Comparison of ENCODE assay signal across 6 cellular contexts in the genomic region with DNA sequence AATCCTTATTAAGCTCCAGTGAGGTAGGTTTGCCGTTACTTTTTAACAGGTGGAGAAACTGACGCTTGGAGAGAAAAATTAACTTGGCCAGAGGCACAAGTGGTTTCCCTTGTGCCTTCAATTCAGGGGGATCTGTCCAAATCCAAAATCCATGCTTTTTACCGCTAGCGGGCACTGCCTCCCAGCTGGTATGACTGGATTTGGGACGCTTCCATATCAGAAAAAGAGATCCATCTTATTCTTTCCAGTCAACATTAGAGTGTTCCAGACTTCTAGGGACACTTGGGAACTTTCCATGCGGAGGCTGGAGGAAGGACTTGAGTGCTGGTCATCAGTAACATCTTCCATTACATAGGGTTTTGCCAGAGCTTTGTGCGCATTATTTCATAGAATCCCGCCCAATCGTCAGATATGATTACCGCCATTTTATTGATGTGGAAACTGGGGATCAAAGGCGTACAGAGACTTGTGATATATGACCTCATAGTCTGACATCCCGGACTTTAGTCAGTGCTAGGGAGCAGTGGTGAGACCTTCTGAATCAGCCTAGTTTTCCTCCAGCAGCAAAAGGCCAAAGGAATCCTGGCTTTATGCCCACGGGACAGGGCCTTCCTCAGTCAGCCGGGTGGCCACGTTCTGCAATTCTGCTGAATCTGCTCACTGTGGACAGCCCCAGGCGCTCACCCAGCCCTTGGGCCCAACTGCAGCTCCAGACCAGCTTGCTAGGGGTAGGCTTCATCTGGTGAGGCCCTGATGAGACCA. TPM values are rescaled to one million over a fixed set of nuclear protein-coding genes. Genes with fewer than 3 reads are reported as not detected.
DNase-seq lines count a peak whose midpoint lies in the region; ATAC-seq, FAIRE-seq and TF ChIP-seq lines count a peak whose summit lies in the region.

No MANE protein-coding gene starts in this region.

- no TSS peak for BruUV-seq in PC-3 (replicated peaks; lab: Mats Ljungman, UMichigan)

- POLR2A ChIA-PET in PC-3 (lab: Charles Lee; ENCODE audit: unreplicated experiment) (interaction anchor here (0.6 kb wide), 1 partner anchor 126 kb away, joined by 5 read pairs; no protein-coding TSS in a partner anchor), H1 (lab: Charles Lee; ENCODE audit: partially characterized antibody) (interaction anchor here (0.9 to 2.8 kb wide), 8 partner anchors 11 to 94 kb away, joined by 3 to 12 read pairs (median 5); partner anchors contain the start of gene RNF14)

- H3F3A ChIP-seq in PC-3 (ENCODE audit: low read length, unreplicated experiment) = no peaks in the 10 kb centered on the region

- H3K4ac ChIP-seq in H1 (replicated peaks; ENCODE audit: insufficient read length, low read depth, low read length) = no peak overlapping the region

- DNase-seq in PC-3 (peak; percentile 49), H1 (ENCODE audit: low read depth in 1 of 2, low spot score in 2 of 2) (no peak), skeletal muscle cell (ENCODE audit: low read depth) (peak; percentile 7), kidney glomerular epithelial cell (lab: John Stamatoyannopoulos, UW) (no peak)

- H3K9me2 ChIP-seq in PC-3 (replicated peaks; ENCODE audit: low read length) = no peaks in the 10 kb centered on the region

- no peak for TF ChIP-seq RAD21 in H1 (IDR thresholded peaks at IDR 0.05 in 1 of 2, conservative IDR thresholded peaks at IDR 0.05 in 1 of 2; ENCODE audit: low read depth in 2 of 2, low read length in 2 of 2)

- FAIRE-seq in H1 (lab: Jason Lieb, UNC) = no peak

- H4K5ac ChIP-seq in H1 (ENCODE audit: insufficient read length, low read depth, low read length) = no peak overlapping the region

- no peak overlapping the region for H3K14ac ChIP-seq in H1 (ENCODE audit: insufficient read length)

- intact Hi-C loops in PC-3 (cut with micrococcal nuclease) = loop anchor here (2.0 kb wide), 1 partner anchor 97 kb away; no protein-coding TSS in a partner anchor

- CTCF ChIA-PET in PC-3 (lab: Charles Lee) = interaction anchor here (0.5 to 0.6 kb wide), 3 partner anchors 44 to 126 kb away, joined by 3 read pairs; no protein-coding TSS in a partner anchor
- CTCF ChIA-PET in H1 (lab: Charles Lee; ENCODE audit: partially characterized antibody) = interaction anchor here (0.5 to 11.4 kb wide), 20 partner anchors 11 to 665 kb away, joined by 3 to 112 read pairs (median 4); partner anchors contain the start of gene RNF14

- no peak overlapping the region for H3K9ac ChIP-seq in PC-3 (ENCODE audit: low read length)
- no peak overlapping the region; a peak in 1 of 7 replicates for H3K9ac ChIP-seq in H1 (replicated peaks in 1 of 4; ENCODE audit: extremely low read depth in 1 of 4, low read depth in 3 of 4, low read length in 3 of 4)

- H3K36me3 ChIP-seq in PC-3 (ENCODE audit: low read depth, low read length) (no peaks in the 10 kb centered on the region), H1 (ENCODE audit: control insufficient read depth in 2 of 4, insufficient read depth in 4 of 4, low read length in 3 of 4) (peaks cover 0 to 8% (median 0%) of the 10 kb centered on the region in 4 experiments; a peak in 2 of 8 replicates)

- H3K4me1 ChIP-seq in PC-3 (ENCODE audit: insufficient read depth, low read length) (peaks cover 38% of the 10 kb centered on the region), H1 (replicated peaks in 1 of 4; ENCODE audit: control insufficient read depth in 3 of 4, insufficient read depth in 4 of 4, low read length in 3 of 4) (peaks cover 0 to 2% (median 2%) of the 10 kb centered on the region in 4 experiments; a peak in 4 of 7 replicates)

- H3K79me1 ChIP-seq in H1 (ENCODE audit: low read depth, low read length) = no peaks in the 10 kb centered on the region

- no peak for TF ChIP-seq EP300 in H1 (IDR thresholded peaks at IDR 0.05; ENCODE audit: borderline replicate concordance in 1 of 2, low read depth in 2 of 2, low read length in 2 of 2)

- no peaks in the 10 kb centered on the region for H3K9me3 ChIP-seq in PC-3 (ENCODE audit: low read length)
- H3K9me3 ChIP-seq in H1 (ENCODE audit: insufficient read depth in 2 of 2, low read depth in 1 of 2, low read length in 1 of 2) = no peaks in the 10 kb centered on the region

- H3K79me2 ChIP-seq in PC-3 (ENCODE audit: low read length) (peaks cover 13% of the 10 kb centered on the region), H1 (ENCODE audit: control insufficient read depth in 1 of 2, insufficient read depth in 2 of 2, low read length in 2 of 2) (no peaks in the 10 kb centered on the region)

- H3K4me2 ChIP-seq in PC-3 (ENCODE audit: low read length) (peak overlapping the region; percentile 99), H1 (ENCODE audit: insufficient read depth in 1 of 2, low read depth in 2 of 2, low read length in 2 of 2) (no peak overlapping the region; a peak in 1 of 4 replicates)

- H3K27ac ChIP-seq in PC-3 (ENCODE audit: low read length) (peak overlapping the region; percentile 90), H1 (ENCODE audit: low read depth, low read length) (no peak overlapping the region)

- no peak overlapping the region for H2BK120ac ChIP-seq in H1 (replicated peaks; ENCODE audit: low read depth, low read length)

- H3K4me3 ChIP-seq in PC-3 (ENCODE audit: low read length) (no peak overlapping the region), H1 (ENCODE audit: extremely low read depth in 1 of 4, insufficient read depth in 2 of 4, low read depth in 3 of 4, low read length in 4 of 4) (peak overlapping the region in 1 of 4 experiments; percentile 81; a peak in 1 of 8 replicates), skeletal muscle cell (ENCODE audit: low read depth, low read length) (no peak overlapping the region)

- peak overlapping the region; percentile 56; the same call in 1 of the 2 replicates for H2AK5ac ChIP-seq in H1 (ENCODE audit: low read depth, low read length)

- TF ChIP-seq CTCF in PC-3 (conservative IDR thresholded peaks at IDR 0.05; ENCODE audit: low read depth, low read length) (no peak), H1 (IDR thresholded peaks at IDR 0.05; ENCODE audit: control extremely low read depth in 1 of 3, insufficient read depth in 1 of 3, low read depth in 1 of 3, low read length in 3 of 3) (no peak)

- H3K18ac ChIP-seq in H1 (ENCODE audit: extremely low read depth, low read length) = no peak overlapping the region

- H4K20me1 ChIP-seq in PC-3 (ENCODE audit: low read length) (no peaks in the 10 kb centered on the region), H1 (replicated peaks in 1 of 2; ENCODE audit: control insufficient read depth in 1 of 2, insufficient read depth in 2 of 2, low read length in 2 of 2) (no peaks in the 10 kb centered on the region)

- H2BK15ac ChIP-seq in H1 (ENCODE audit: low read length) = 0 out of 2 replicates have a peak overlapping the region, but pooled peaks have one; percentile 55

- ATAC-seq in PC-3 (no peak), GM19467 (IDR thresholded peaks at IDR 0.05; ENCODE audit: unreplicated experiment) (no peak), GM18511 (IDR thresholded peaks at IDR 0.05; ENCODE audit: unreplicated experiment) (no peak)

- H3K23ac ChIP-seq in H1 (ENCODE audit: insufficient read length) = no peak overlapping the region

- 93% methylated on average over 16 of the region's 16 CpGs; no CpG with 5 or more reads in 1 of the 2 experiments for WGBS in H1 (ENCODE audit: extremely low coverage in 1 of 2, insufficient coverage in 1 of 2, insufficient read length in 1 of 2, insufficient replicate concordance in 2 of 2, low coverage in 1 of 2, low lambda C conversion rate in 2 of 2, missing lambda C conversion rate in 1 of 2), 2 experiments

- peaks cover 4% of the 10 kb centered on the region; the same call in 1 of the 2 replicates for H3K23me2 ChIP-seq in H1 (ENCODE audit: low read depth, low read length)

- no peak overlapping the region for H2AFZ ChIP-seq in PC-3 (ENCODE audit: low read length)
- no peak overlapping the region for H2AFZ ChIP-seq in H1 (ENCODE audit: low read length)

- no peaks in the 10 kb centered on the region for H3K27me3 ChIP-seq in PC-3 (ENCODE audit: low read length)
- H3K27me3 ChIP-seq in H1 (replicated peaks in 1 of 4; ENCODE audit: control insufficient read depth in 3 of 4, extremely low read depth in 1 of 4, insufficient read depth in 3 of 4, low read length in 3 of 4) = peaks cover 0 to 3% (median 0%) of the 10 kb centered on the region in 4 experiments; a peak in 1 of 7 replicates

- H4K91ac ChIP-seq in H1 (replicated peaks; ENCODE audit: insufficient read length, low read length) = no peak overlapping the region

- no peak overlapping the region; the same call in 1 of the 2 replicates for H2BK5ac ChIP-seq in H1 (ENCODE audit: low read depth, low read length)

- no peak overlapping the region for H2BK20ac ChIP-seq in H1 (ENCODE audit: low read length)

- no peak for TF ChIP-seq POLR2A in H1 (IDR thresholded peaks at IDR 0.05; ENCODE audit: control extremely low read depth in 1 of 2, low read depth in 2 of 2, low read length in 2 of 2)

- no peak overlapping the region for H4K8ac ChIP-seq in H1 (ENCODE audit: extremely low read depth, insufficient read depth, low read length)

- H3K56ac ChIP-seq in H1 (replicated peaks; ENCODE audit: insufficient read length, low read depth, low read length) = no peak overlapping the region

- peak overlapping the region; percentile 82; the same call in 1 of the 2 replicates for H2BK12ac ChIP-seq in H1 (ENCODE audit: low read depth, low read length)

RNA-seq across cellular contexts. Expression of gene GNPDA1, which starts 1.1 kb away (rescaled TPM):
- total RNA-seq in PC-3 (2014; rRNA removed) = 34.7 and 36.1 TPM in 2 replicates
- total RNA-seq in H1 (2021; fragmentation: NEBNext Ultra II Directional; extraction: Animal tissue kit (Norgen Biotek cat#: 25700)) = 93.6 and 94.3 TPM in 2 replicates
- 33.0 and 40.5 TPM in 2 replicates for polyA plus RNA-seq in H1 (2011; rRNA removed)
- 36.4 TPM for polyA plus RNA-seq in H1 (2011; cell fraction: cytosol; rRNA removed)
- polyA plus RNA-seq in H1 (2011; cell fraction: nucleus; rRNA removed) = 36.0 TPM
- polyA plus RNA-seq in H1 (2012, experiment 1 of 2) = 80.2 to 92.6 TPM (median 81.5 TPM) in 4 replicates
- polyA plus RNA-seq in H1 (2012, experiment 2 of 2) = 83.8 TPM
- 57.1 TPM for polyA plus RNA-seq in H1 (2013, experiment 1 of 2)
- polyA plus RNA-seq in H1 (2013, experiment 2 of 2) = 61.9 TPM
- polyA minus RNA-seq in H1 (2011; rRNA and poly(A)+ RNA removed) = 34.9 and 53.7 TPM in 2 replicates
- 31.9 TPM for polyA minus RNA-seq in H1 (2011; cell fraction: cytosol; rRNA and poly(A)+ RNA removed)
- 24.4 TPM for polyA minus RNA-seq in H1 (2011; cell fraction: nucleus; rRNA and poly(A)+ RNA removed)

RNA-seq across cellular contexts. Expression of gene RNF14, which starts 45.0 kb away (rescaled TPM):
- total RNA-seq in PC-3 (2014; rRNA removed) = 32.1 and 49.8 TPM in 2 replicates
- total RNA-seq in H1 (2021; fragmentation: NEBNext Ultra II Directional; extraction: Animal tissue kit (Norgen Biotek cat#: 25700)) = 19.6 and 20.2 TPM in 2 replicates
- polyA plus RNA-seq in H1 (2011; rRNA removed) = 4.4 and 4.7 TPM in 2 replicates
- polyA plus RNA-seq in H1 (2011; cell fraction: cytosol; rRNA removed) = 8.1 TPM
- 9.2 TPM for polyA plus RNA-seq in H1 (2011; cell fraction: nucleus; rRNA removed)
- polyA plus RNA-seq in H1 (2012, experiment 1 of 2) = 10.2 to 20.8 TPM (median 13.4 TPM) in 4 replicates
- polyA plus RNA-seq in H1 (2012, experiment 2 of 2) = 2.8 TPM
- polyA plus RNA-seq in H1 (2013, experiment 1 of 2) = 9.4 TPM
- polyA plus RNA-seq in H1 (2013, experiment 2 of 2) = 9.6 TPM
- polyA minus RNA-seq in H1 (2011; rRNA and poly(A)+ RNA removed) = 17.2 and 19.1 TPM in 2 replicates
- 10.4 TPM for polyA minus RNA-seq in H1 (2011; cell fraction: cytosol; rRNA and poly(A)+ RNA removed)
- 12.9 TPM for polyA minus RNA-seq in H1 (2011; cell fraction: nucleus; rRNA and poly(A)+ RNA removed)

RNA-seq across cellular contexts. Expression of gene PCDH12, which starts 55.9 kb away (rescaled TPM):
- 0.15 TPM in 1 of 2 replicates, not detected in the other for total RNA-seq in PC-3 (2014; rRNA removed)
- 0.17 and 0.21 TPM in 2 replicates for total RNA-seq in H1 (2021; fragmentation: NEBNext Ultra II Directional; extraction: Animal tissue kit (Norgen Biotek cat#: 25700))
- polyA plus RNA-seq in H1 (2011; rRNA removed) = 0.05 and 0.06 TPM in 2 replicates
- polyA plus RNA-seq in H1 (2011; cell fraction: cytosol; rRNA removed) = 0.05 TPM
- 0.26 TPM for polyA plus RNA-seq in H1 (2011; cell fraction: nucleus; rRNA removed)
- polyA plus RNA-seq in H1 (2012, experiment 1 of 2) = 0.31 to 0.47 TPM (median 0.35 TPM) in 4 replicates
- polyA plus RNA-seq in H1 (2012, experiment 2 of 2) = 0.09 TPM
- 0.14 TPM for polyA plus RNA-seq in H1 (2013, experiment 1 of 2)
- polyA plus RNA-seq in H1 (2013, experiment 2 of 2) = 0.26 TPM
- 0.06 and 0.49 TPM in 2 replicates for polyA minus RNA-seq in H1 (2011; rRNA and poly(A)+ RNA removed)
- not detected for polyA minus RNA-seq in H1 (2011; cell fraction: cytosol; rRNA and poly(A)+ RNA removed)
- polyA minus RNA-seq in H1 (2011; cell fraction: nucleus; rRNA and poly(A)+ RNA removed) = 0.10 TPM

Comparison
In these comparisons a context has a peak if more than half of its experiments do, and no peak if none do; other contexts are left out.
1. DNase-seq: peak in PC-3 (single experiment) and skeletal muscle cell (single experiment); none in H1 (0 of 2) and kidney glomerular epithelial cell (single experiment).